18 cellular contexts compared by ENCODE assay signal in genomic region chr1:30475966-30476365, GRCh38.
"Had no signal": no experiment of that assay in that cellular context is flagged by ENCODE, and none has a peak within 500 bp of the region (broad histone marks: within the 10 kb centered on the region; RNA-seq: fewer than 3 reads in every experiment).

No MANE protein-coding gene starts in this region.

- H3K4me1 ChIP-seq: esophagus muscularis mucosa, foreskin keratinocyte, gastroesophageal sphincter, heart left ventricle, left lung, lower lobe of right lung had no signal

- H3K36me3 Mint-ChIP-seq: mesothelial cell of epicardium had no signal

- DNase-seq: dermis blood vessel endothelial cell; dorsolateral prefrontal cortex; effector CD4-positive, alpha-beta T cell; effector memory CD4-positive, alpha-beta T cell; foreskin keratinocyte; heart left ventricle; hypothalamus; left cardiac atrium; left lung; left ventricle myocardium superior; lower lobe of right lung; mesenchymal stem cell; mucosa of descending colon had no signal

- H3K27me3 ChIP-seq: hepatocyte had no signal

- H3K4me1 Mint-ChIP-seq: mesothelial cell of epicardium had no signal

- H3K36me3 ChIP-seq: esophagus muscularis mucosa, gastroesophageal sphincter, heart left ventricle, left lung, lower lobe of right lung had no signal

- H3K27ac Mint-ChIP-seq: mesothelial cell of epicardium had no signal

- ATAC-seq: foreskin keratinocyte, gastroesophageal sphincter, heart left ventricle, left cardiac atrium, left lung, left ventricle myocardium superior, lower lobe of right lung, mucosa of descending colon had no signal

- H3K9me3 ChIP-seq: lower lobe of right lung had no signal

- H3K27ac ChIP-seq: coronary artery, dorsolateral prefrontal cortex, esophagus muscularis mucosa, foreskin keratinocyte, gastroesophageal sphincter, heart left ventricle, hepatocyte, left lung, lower lobe of right lung had no signal

- H3K4me3 Mint-ChIP-seq: mesothelial cell of epicardium had no signal

- H3K4me3 ChIP-seq: coronary artery, dorsolateral prefrontal cortex, esophagus muscularis mucosa, gastroesophageal sphincter, heart left ventricle, hepatocyte, left lung, lower lobe of right lung, mucosa of descending colon had no signal
